19 cellular contexts compared by ENCODE assay signal in the genomic region with DNA sequence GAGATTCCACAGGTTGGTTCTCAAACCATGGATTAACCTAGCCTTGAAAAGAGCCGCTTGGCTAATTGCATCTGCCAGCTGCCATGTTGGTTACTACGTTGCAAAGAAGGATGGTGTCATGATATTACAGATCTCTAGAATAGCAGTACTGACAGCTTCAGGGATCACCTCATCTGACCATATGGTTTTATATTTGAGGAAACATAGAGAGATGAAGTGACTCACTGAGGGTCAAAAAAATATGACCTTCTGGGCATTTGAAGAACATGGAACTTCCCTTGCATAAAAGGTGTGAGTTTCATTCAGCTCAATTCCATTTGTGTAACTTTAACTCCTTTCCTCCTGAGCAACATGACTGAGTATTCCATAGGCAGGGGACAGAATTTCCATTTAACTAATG.
A peak's percentile ranks its signal among the peaks of the same experiment; 100 is the strongest.
DNase-seq lines count a peak whose midpoint lies in the region; ATAC-seq and TF ChIP-seq lines count a peak whose summit lies in the region.
"Had no signal": no experiment of that assay in that cellular context is flagged by ENCODE, and none has a peak within 500 bp of the region (broad histone marks: within the 10 kb centered on the region; RNA-seq: fewer than 3 reads in every experiment).

No MANE protein-coding gene starts in this region.

- H3K36me3 Mint-ChIP-seq in activated B cell treated with CpG ODN at 0.5 μM for 24 hours (ENCODE audit: low read depth), result peaks cover 26% of the 10 kb centered on the region
- H3K36me3 Mint-ChIP-seq in stimulated activated memory B cell treated with anti-CD40 and anti-IgM and Interleukin-4, amounts not matched to agents 10 μg/mL and 1 μg/mL and 100 μg/mL, for 72 hours, result peaks cover 57% of the 10 kb centered on the region

- peaks cover 27% of the 10 kb centered on the region for H3K4me1 Mint-ChIP-seq in activated B cell treated with CpG ODN at 0.5 μM for 24 hours
- peaks cover 43% of the 10 kb centered on the region for H3K4me1 Mint-ChIP-seq in stimulated activated memory B cell treated with anti-CD40 and anti-IgM and Interleukin-4, amounts not matched to agents 10 μg/mL and 1 μg/mL and 100 μg/mL, for 72 hours

- POLR2A ChIA-PET in activated B cell treated with CpG ODN at 0.5 μM for 24 hours (lab: Charles Lee), result interaction anchor here (1.2 to 1.4 kb wide), 3 partner anchors 12 to 28 kb away, joined by 3 to 4 read pairs (median 3); no protein-coding TSS in a partner anchor

- no peak overlapping the region for H3K4me3 Mint-ChIP-seq in activated B cell treated with CpG ODN at 0.5 μM for 24 hours
- no peak overlapping the region for H3K4me3 Mint-ChIP-seq in stimulated activated memory B cell treated with anti-CD40 and anti-IgM and Interleukin-4, amounts not matched to agents 10 μg/mL and 1 μg/mL and 100 μg/mL, for 72 hours

- intact Hi-C loops in activated B cell treated with CpG ODN at 0.5 μM for 24 hours (cut with micrococcal nuclease), result no loop called here

- H3K27ac Mint-ChIP-seq in activated B cell treated with CpG ODN at 0.5 μM for 24 hours, result no peak overlapping the region
- H3K27ac Mint-ChIP-seq in stimulated activated memory B cell treated with anti-CD40 and anti-IgM and Interleukin-4, amounts not matched to agents 10 μg/mL and 1 μg/mL and 100 μg/mL, for 72 hours, result peak overlapping the region; percentile 53

- no peak for TF ChIP-seq CTCF in activated B cell treated with CpG ODN at 0.5 μM for 24 hours (IDR thresholded peaks at IDR 0.05)
- TF ChIP-seq CTCF in fibroblast of mammary gland (conservative IDR thresholded peaks at IDR 0.05; ENCODE audit: control insufficient read depth, insufficient read depth, low read depth, low read length), result no peak

- CTCF ChIA-PET in activated B cell treated with CpG ODN at 0.5 μM for 24 hours (lab: Charles Lee), result interaction anchor here (1.0 kb wide), 1 partner anchor 290 kb away, joined by 3 read pairs; no protein-coding TSS in a partner anchor

- DNase-seq in activated B cell treated with CpG ODN at 0.5 μM for 24 hours (no peak), fibroblast of mammary gland (ENCODE audit: low read depth) (peak; percentile 65), SIG-M5 (lab: John Stamatoyannopoulos, UW) (no peak), kidney glomerular epithelial cell (lab: John Stamatoyannopoulos, UW) (no peak)
- DNase-seq: DMS53, GDM1, NCI-H1092, NCI-H1436, NCI-H187 treated with DMSO at 0.1 percent for 48 hours, NCI-H2107, NCI-H510A, NCI-H774, OCI-M1, Right ventricle myocardium superior had no signal

- ATAC-seq in GM18520 (IDR thresholded peaks at IDR 0.05; ENCODE audit: unreplicated experiment), result peak; percentile 34
- ATAC-seq in activated B cell treated with CpG ODN at 0.5 μM for 24 hours (ENCODE audit: low read depth), result peak; percentile 10
- no peak for ATAC-seq in stimulated activated memory B cell treated with anti-CD40 and anti-IgM and Interleukin-4, amounts not matched to agents 10 μg/mL and 1 μg/mL and 100 μg/mL, for 72 hours
- ATAC-seq in GM21390 (IDR thresholded peaks at IDR 0.05; ENCODE audit: unreplicated experiment), result no peak
- ATAC-seq: HepG2, K562 had no signal

- no peaks in the 10 kb centered on the region for H3K27me3 Mint-ChIP-seq in activated B cell treated with CpG ODN at 0.5 μM for 24 hours
- no peaks in the 10 kb centered on the region for H3K27me3 Mint-ChIP-seq in stimulated activated memory B cell treated with anti-CD40 and anti-IgM and Interleukin-4, amounts not matched to agents 10 μg/mL and 1 μg/mL and 100 μg/mL, for 72 hours

- no peak overlapping the region for H3K4me3 ChIP-seq in fibroblast of mammary gland (ENCODE audit: control insufficient read depth, low read depth, low read length)
- H3K4me3 ChIP-seq: K562 had no signal

- no peaks in the 10 kb centered on the region for H3K9me3 Mint-ChIP-seq in activated B cell treated with CpG ODN at 0.5 μM for 24 hours
- no peaks in the 10 kb centered on the region for H3K9me3 Mint-ChIP-seq in stimulated activated memory B cell treated with anti-CD40 and anti-IgM and Interleukin-4, amounts not matched to agents 10 μg/mL and 1 μg/mL and 100 μg/mL, for 72 hours

Comparison
In these comparisons a context has a peak if more than half of its experiments do, and no peak if none do; other contexts are left out.
1. ATAC-seq: peak in GM18520 (single experiment) and activated B cell treated with CpG ODN at 0.5 μM for 24 hours (single experiment); none in stimulated activated memory B cell treated with anti-CD40 and anti-IgM and Interleukin-4, amounts not matched to agents 10 μg/mL and 1 μg/mL and 100 μg/mL, for 72 hours (single experiment) and GM21390 (single experiment).